Comparison of ENCODE assay signal across 14 cellular contexts in genomic region chr5:173303878-173304590, GRCh38. TPM values are rescaled to one million over a fixed set of nuclear protein-coding genes. Genes with fewer than 3 reads are reported as not detected.
A peak's percentile ranks its signal among the peaks of the same experiment; 100 is the strongest.
DNase-seq lines count a peak whose midpoint lies in the region; ATAC-seq and TF ChIP-seq lines count a peak whose summit lies in the region.
"Had no signal": no experiment of that assay in that cellular context is flagged by ENCODE, and none has a peak within 500 bp of the region (broad histone marks: within the 10 kb centered on the region; RNA-seq: fewer than 3 reads in every experiment).

No MANE protein-coding gene starts in this region.

- H2AFZ ChIP-seq in hepatocyte = no peak overlapping the region

- peak overlapping the region; percentile 7 for H3K4me2 ChIP-seq in hepatocyte

- H3K9me2 ChIP-seq in hepatocyte (replicated peaks; ENCODE audit: insufficient read depth) = no peaks in the 10 kb centered on the region

- H3K27me3 ChIP-seq in hepatocyte = no peaks in the 10 kb centered on the region
- no peaks in the 10 kb centered on the region for H3K27me3 ChIP-seq in body of pancreas
- H3K27me3 ChIP-seq in ascending aorta = no peaks in the 10 kb centered on the region
- H3K27me3 ChIP-seq: upper lobe of left lung had no signal

- intact Hi-C loops in body of pancreas (cut with DNase I) (no loop called here), ascending aorta (cut with DNase I) (no loop called here)

- H3K36me3 ChIP-seq in hepatocyte (replicated peaks; ENCODE audit: insufficient read depth, low read depth) (no peaks in the 10 kb centered on the region), body of pancreas (replicated peaks in 1 of 2; ENCODE audit: insufficient read depth in 1 of 2, low read depth in 2 of 2) (no peaks in the 10 kb centered on the region), ascending aorta (no peaks in the 10 kb centered on the region)
- H3K36me3 ChIP-seq: left lung, neutrophil, upper lobe of left lung had no signal

- DNase-seq in SIG-M5 treated with dmso at 0.1 percent for 504 hours (lab: John Stamatoyannopoulos, UW; ENCODE audit: unreplicated experiment) = peak; percentile 15
- no peak for DNase-seq in SIG-M5 (lab: John Stamatoyannopoulos, UW)
- peak; percentile 19 for DNase-seq in NCI-H146 treated with DMSO at 0.1 percent for 48 hours (lab: John Stamatoyannopoulos, UW; ENCODE audit: unreplicated experiment)
- DNase-seq in hepatocyte (ENCODE audit: low spot score) = peak; percentile 58
- DNase-seq in renal cortical epithelial cell (ENCODE audit: low read depth) = peak; percentile 44
- DNase-seq in body of pancreas = no peak
- no peak for DNase-seq in COR-L47 (lab: John Stamatoyannopoulos, UW)
- DNase-seq in ascending aorta (ENCODE audit: low spot score in 2 of 2) = no peak
- DNase-seq: activated naive CD8-positive, alpha-beta T cell treated with anti-CD3 and anti-CD28 coated beads, Interleukin-2, amount 10 ng/mL, durations not matched to agents 7 days and 5 days; DMS 273 treated with DMSO at 0.1 percent for 48 hours; left lung; NCI-H345; upper lobe of left lung had no signal

- TF ChIP-seq CTCF in hepatocyte (IDR thresholded peaks at IDR 0.05; ENCODE audit: poor library complexity) (no peak), body of pancreas (IDR thresholded peaks at IDR 0.05) (no peak), ascending aorta (IDR thresholded peaks at IDR 0.05) (no peak)

- ATAC-seq in body of pancreas = no peak
- ATAC-seq: left lung had no signal

- H3K79me2 ChIP-seq in hepatocyte = no peaks in the 10 kb centered on the region

- H3K27ac ChIP-seq in hepatocyte = no peak overlapping the region
- no peak overlapping the region for H3K27ac ChIP-seq in body of pancreas
- no peak overlapping the region for H3K27ac ChIP-seq in ascending aorta
- H3K27ac ChIP-seq: left lung, neutrophil, upper lobe of left lung had no signal

- TF ChIP-seq POLR2A in body of pancreas (IDR thresholded peaks at IDR 0.05) = no peak

- H3K9me3 ChIP-seq in hepatocyte (ENCODE audit: low read depth) = no peaks in the 10 kb centered on the region
- no peaks in the 10 kb centered on the region for H3K9me3 ChIP-seq in body of pancreas
- H3K9me3 ChIP-seq in ascending aorta = peaks cover 0 to 6% of the 10 kb centered on the region in 2 donors
- H3K9me3 ChIP-seq: neutrophil had no signal

- 47% methylated on average over 13 of the region's 13 CpGs for WGBS in hepatocyte (ENCODE audit: low lambda C conversion rate, missing lambda C conversion rate)
- WGBS in body of pancreas, 2 donors = 70 to 80% methylated on average over 13 of the region's 13 CpGs

- H3K4me1 ChIP-seq in hepatocyte (ENCODE audit: insufficient read depth) (peaks cover 17% of the 10 kb centered on the region), body of pancreas (peaks cover 11% of the 10 kb centered on the region), ascending aorta (no peaks in the 10 kb centered on the region)
- H3K4me1 ChIP-seq: left lung had no signal

- H3K4me3 ChIP-seq in hepatocyte = no peak overlapping the region
- no peak overlapping the region for H3K4me3 ChIP-seq in body of pancreas
- H3K4me3 ChIP-seq in ascending aorta = no peak overlapping the region
- H3K4me3 ChIP-seq: left lung, upper lobe of left lung had no signal

- no peaks in the 10 kb centered on the region for H4K20me1 ChIP-seq in hepatocyte (ENCODE audit: insufficient read depth, poor library complexity, severe bottlenecking)

RNA-seq across cellular contexts. Expression of gene STC2, which starts 24.2 kb away (rescaled TPM):
- total RNA-seq in hepatocyte (26.6 and 28.6 TPM in 2 replicates), renal cortical epithelial cell (15.1 and 41.0 TPM in 2 replicates), body of pancreas (10 to 100 TPM in 1 of 2 donors, 1 to 10 TPM in 1; 9.9 to 35.0 TPM), ascending aorta (2.0 TPM)
- 27.8 and 38.8 TPM in 2 replicates for polyA plus RNA-seq in hepatocyte

Comparison
In these comparisons a context has a peak if more than half of its experiments do, and no peak if none do; other contexts are left out.
1. DNase-seq: peak in SIG-M5 treated with dmso at 0.1 percent for 504 hours (single experiment), NCI-H146 treated with DMSO at 0.1 percent for 48 hours (single experiment), hepatocyte (single experiment) and renal cortical epithelial cell (single experiment); none in SIG-M5 (single experiment), body of pancreas (0 of 4), COR-L47 (single experiment) and ascending aorta (0 of 2).